In genomic region chr6:85749236-85749635, GRCh38 we compare ENCODE assay signal across 23 cellular contexts.
"Had no signal": no experiment of that assay in that cellular context is flagged by ENCODE, and none has a peak within 500 bp of the region (broad histone marks: within the 10 kb centered on the region; RNA-seq: fewer than 3 reads in every experiment).

No MANE protein-coding gene starts in this region.

- H3K4me1 ChIP-seq: neural progenitor cell, parathyroid adenoma, psoas muscle, stomach, tibial nerve, upper lobe of left lung, vagina had no signal

- H3K36me3 ChIP-seq: neural progenitor cell, ovary, stomach, tibial nerve, upper lobe of left lung, vagina had no signal

- H3K9me3 ChIP-seq: ovary, psoas muscle, stomach, tibial nerve, upper lobe of left lung, vagina had no signal

- H3K27me3 ChIP-seq: neural progenitor cell, ovary, stomach, tibial nerve, upper lobe of left lung, vagina had no signal

- ATAC-seq: naive thymus-derived CD4-positive, alpha-beta T cell; natural killer cell; psoas muscle; right cardiac atrium; sciatic nerve; stimulated activated effector memory CD8-positive, alpha-beta T cell treated with anti-CD3 and anti-CD28 coated beads, Interleukin-12 subunit alpha, Interleukin-12 subunit beta, amount 100 ng/mL, for 72 hours; stimulated activated naive B cell treated with anti-CD40 and anti-IgM and Interleukin-4, amounts not matched to agents 10 μg/mL and 1 μg/mL and 100 μg/mL, for 72 hours had no signal

- H2AFZ ChIP-seq: neural progenitor cell, parathyroid adenoma had no signal

- H3K4me3 ChIP-seq: neural progenitor cell, ovary, psoas muscle, skin epidermis, stomach, tibial nerve, upper lobe of left lung, vagina had no signal

- H3K27ac ChIP-seq: neural progenitor cell, ovary, parathyroid adenoma, psoas muscle, skin epidermis, stomach, tibial nerve, upper lobe of left lung, vagina had no signal

- H3K9ac ChIP-seq: neural progenitor cell, parathyroid adenoma had no signal

- DNase-seq: naive thymus-derived CD4-positive, alpha-beta T cell; natural killer cell; occipital lobe; ovary; posterior cingulate gyrus; psoas muscle; right cardiac atrium; stimulated activated CD4-positive, alpha-beta T cell treated with anti-CD3 and anti-CD28 coated beads, Interleukin-15, amount 100 ng/mL, for 24 hours; stimulated activated CD4-positive, alpha-beta T cell treated with anti-CD3 and anti-CD28 coated beads, Interleukin-2, amount 100 ng/mL, for 24 hours; stimulated activated CD4-positive, alpha-beta T cell treated with anti-CD3 and anti-CD28 coated beads, Interleukin-2, amount 100 ng/mL, for 48 hours; stimulated activated CD4-positive, alpha-beta T cell treated with anti-CD3 and anti-CD28 coated beads, Interleukin-4, amount 100 ng/mL, for 24 hours; stimulated activated naive B cell treated with anti-CD40 and anti-IgM and Interleukin-4, amounts not matched to agents 10 μg/mL and 1 μg/mL and 100 μg/mL, for 72 hours; stimulated activated naive CD4-positive, alpha-beta T cell treated with Interleukin-2 at 50 U/mL for 16 hours; stomach; trophoblast cell; upper lobe of left lung had no signal

- H3K4me2 ChIP-seq: neural progenitor cell had no signal
